Comparison of ENCODE assay signal across 20 cellular contexts in genomic region chr10:97770265-97770664, GRCh38. TPM values are rescaled to one million over a fixed set of nuclear protein-coding genes. Genes with fewer than 3 reads are reported as not detected.
DNase-seq lines count a peak whose midpoint lies in the region; ATAC-seq, FAIRE-seq and TF ChIP-seq lines count a peak whose summit lies in the region.
"Had no signal": no experiment of that assay in that cellular context is flagged by ENCODE, and none has a peak within 500 bp of the region (broad histone marks: within the 10 kb centered on the region; RNA-seq: fewer than 3 reads in every experiment).

No MANE protein-coding gene starts in this region.

- peaks cover 3% of the 10 kb centered on the region; the same call in 2 of the 3 replicates for H3K9me3 Mint-ChIP-seq in GM23338

- ATAC-seq in GM23338 (no peak), pancreas (no peak), GM21390 (IDR thresholded peaks at IDR 0.05; ENCODE audit: unreplicated experiment) (no peak), HG02852 (IDR thresholded peaks at IDR 0.05; ENCODE audit: unreplicated experiment) (no peak)
- ATAC-seq: activated CD8-positive, alpha-beta memory T cell treated with anti-CD3 and anti-CD28 coated beads, Interleukin-2, amount 10 ng/mL, durations not matched to agents 7 days and 5 days had no signal

- no peak overlapping the region for H3K27ac Mint-ChIP-seq in GM23338
- H3K27ac Mint-ChIP-seq: activated CD8-positive, alpha-beta memory T cell treated with anti-CD3 and anti-CD28 coated beads, Interleukin-2, amount 10 ng/mL, durations not matched to agents 7 days and 5 days had no signal

- H3K27ac ChIP-seq in GM23338 (ENCODE audit: low read depth) = no peak overlapping the region
- H3K27ac ChIP-seq in duodenal mucosa (ENCODE audit: low read depth, low read length) = no peak overlapping the region
- peak overlapping the region in 3 of 4 donors; percentile 28 to 75 (median 42) for H3K27ac ChIP-seq in pancreas
- H3K27ac ChIP-seq: epithelial cell of prostate, neutrophil, vagina had no signal

- H3K9ac ChIP-seq in duodenal mucosa (ENCODE audit: low read depth in 1 of 2, low read length in 2 of 2) = no peak overlapping the region

- FAIRE-seq in pancreas (lab: Jason Lieb, UNC) = no peak

- peaks cover 10% of the 10 kb centered on the region; the same call in 1 of the 2 replicates for H3K4me1 ChIP-seq in GM23338 (ENCODE audit: insufficient read depth)
- H3K4me1 ChIP-seq in duodenal mucosa (ENCODE audit: control insufficient read depth in 1 of 2, insufficient read depth in 2 of 2, low read length in 2 of 2) = peaks cover 19 to 35% of the 10 kb centered on the region in 2 donors
- peaks cover 7 to 24% (median 13%) of the 10 kb centered on the region in 3 donors for H3K4me1 ChIP-seq in pancreas
- H3K4me1 ChIP-seq: HAP-1 had no signal

- H3K36me3 Mint-ChIP-seq in GM23338 (ENCODE audit: low read depth) = no peaks in the 10 kb centered on the region; the same call in 2 of the 3 replicates

- H3K4me3 ChIP-seq in GM23338 = peak overlapping the region; percentile 70; the same call in 1 of the 2 replicates
- peak overlapping the region; percentile 62 to 79 for H3K4me3 ChIP-seq in duodenal mucosa (ENCODE audit: low read depth in 1 of 2, low read length in 2 of 2)
- peak overlapping the region; percentile 34 to 55 (median 54) for H3K4me3 ChIP-seq in pancreas
- H3K4me3 ChIP-seq: HAP-1, vagina had no signal

- H3K4me3 Mint-ChIP-seq in GM23338 = peak overlapping the region; percentile 82
- H3K4me3 Mint-ChIP-seq: activated CD8-positive, alpha-beta memory T cell treated with anti-CD3 and anti-CD28 coated beads, Interleukin-2, amount 10 ng/mL, durations not matched to agents 7 days and 5 days had no signal

- H3K27me3 ChIP-seq in GM23338 (ENCODE audit: insufficient read depth) = peaks cover 49% of the 10 kb centered on the region
- peaks cover 9 to 16% of the 10 kb centered on the region in 2 donors for H3K27me3 ChIP-seq in duodenal mucosa (ENCODE audit: control insufficient read depth in 1 of 2, insufficient read depth in 2 of 2, low read length in 2 of 2)
- H3K27me3 ChIP-seq in pancreas = no peaks in the 10 kb centered on the region

- DNase-seq in GM23338 (ENCODE audit: low spot score) (no peak), MV-4-11 (lab: John Stamatoyannopoulos, UW) (peak; percentile 88), pancreas (peak in 1 of 6 donors; percentile 29)
- no peak for DNase-seq in activated CD4-positive, CD25-positive, alpha-beta regulatory T cell treated with anti-CD3 and anti-CD28 coated beads, Interleukin-2, amount 50 U/mL, for 72 hours
- DNase-seq: activated CD4-positive, CD25-positive, alpha-beta regulatory T cell; activated CD8-positive, alpha-beta memory T cell treated with anti-CD3 and anti-CD28 coated beads, Interleukin-2, amount 10 ng/mL, durations not matched to agents 7 days and 5 days; AML-193; foreskin melanocyte; NCI-H2081; NCI-H510A; SHP77 treated with DMSO at 0.1 percent for 48 hours; stimulated activated CD4-positive, alpha-beta T cell treated with anti-CD3 and anti-CD28 coated beads, Interleukin-2, amount 100 ng/mL, for 24 hours had no signal

- H3K36me3 ChIP-seq in GM23338 (ENCODE audit: insufficient read depth) = no peaks in the 10 kb centered on the region
- H3K36me3 ChIP-seq in duodenal mucosa (ENCODE audit: control insufficient read depth in 1 of 2, insufficient read depth in 2 of 2, low read length in 2 of 2) = no peaks in the 10 kb centered on the region
- H3K36me3 ChIP-seq in pancreas = no peaks in the 10 kb centered on the region
- H3K36me3 ChIP-seq: HAP-1, neutrophil, vagina had no signal

- H3F3A ChIP-seq in GM23338 (replicated peaks; ENCODE audit: low read depth) = no peaks in the 10 kb centered on the region

- H3K27me3 Mint-ChIP-seq in GM23338 (ENCODE audit: insufficient read depth, low read depth, poor library complexity) = peaks cover 50% of the 10 kb centered on the region

- no peaks in the 10 kb centered on the region; the same call in 1 of the 2 replicates for H4K20me1 ChIP-seq in GM23338 (replicated peaks; ENCODE audit: insufficient read depth)

- no peaks in the 10 kb centered on the region for H3K9me2 ChIP-seq in GM23338 (ENCODE audit: insufficient read depth)

- peak overlapping the region; percentile 91 for H3K4me2 ChIP-seq in GM23338

- H2AFZ ChIP-seq in GM23338 = no peak overlapping the region

- intact Hi-C loops in pancreas (cut with DNase I) = no loop called here

- peaks cover 16% of the 10 kb centered on the region for H3K4me1 Mint-ChIP-seq in GM23338

- WGBS in pancreas, 2 donors = 55 to 62% methylated on average over 4 of the region's 4 CpGs

- TF ChIP-seq CTCF in GM23338 (conservative IDR thresholded peaks at IDR 0.05; ENCODE audit: low read depth in 2 of 2) = no peak
- no peak for TF ChIP-seq CTCF in pancreas (IDR thresholded peaks at IDR 0.05)

- H3K9me3 ChIP-seq in duodenal mucosa (ENCODE audit: control insufficient read depth in 1 of 2, low read length in 2 of 2) (no peaks in the 10 kb centered on the region), pancreas (no peaks in the 10 kb centered on the region)
- H3K9me3 ChIP-seq: HAP-1, neutrophil, vagina had no signal

- no peaks in the 10 kb centered on the region for H3K79me2 ChIP-seq in GM23338 (replicated peaks; ENCODE audit: insufficient read depth)

TF ChIP-seq in GM23338, 12 proteins besides CTCF, POLR2A, EP300 and RAD21 (continues in another document):
- no peak for TF ChIP-seq REST (IDR thresholded peaks at IDR 0.05; ENCODE audit: unreplicated experiment)
- TF ChIP-seq CREB1 (CRISPR knock-in tag; IDR thresholded peaks at IDR 0.05; ENCODE audit: low read depth) = no peak

RNA-seq across cellular contexts. Expression of gene SFRP5, which starts 1.5 kb away (rescaled TPM):
- total RNA-seq in GM23338 (2014; rRNA removed; shearing (Covaris generic)) = 3.5 and 5.1 TPM in 2 replicates
- polyA plus RNA-seq in GM23338 (2016; fragmentation: Nextera tagmentation; extraction: Ambion mirVana) (2.4 and 3.4 TPM in 2 replicates), pancreas (100 to 1,000 TPM; 148 to 180 TPM)
- total RNA-seq in pancreas = 100 to 1,000 TPM in 1 of 6 donors, 10 to 100 TPM in 5; 59.8 to 159 (median 67.7) TPM
- total RNA-seq: activated CD8-positive, alpha-beta memory T cell treated with anti-CD3 and anti-CD28 coated beads, Interleukin-2, amount 10 ng/mL, durations not matched to agents 7 days and 5 days; T-helper 2 cell treated with Interferon-gamma antibody and Interleukin-4, amounts not matched to agents 100 ng/mL and 5 ng/mL, for 36 hours had no signal

RNA-seq across cellular contexts. Expression of gene ZFYVE27, which starts 33.3 kb away (rescaled TPM):
- total RNA-seq in GM23338 (2014; rRNA removed; shearing (Covaris generic)) = 20.7 and 25.8 TPM in 2 replicates
- polyA plus RNA-seq in GM23338 (2016; fragmentation: Nextera tagmentation; extraction: Ambion mirVana) = 13.3 and 15.0 TPM in 2 replicates
- total RNA-seq in pancreas = 10 to 100 TPM; 11.9 to 23.6 (median 14.3) TPM
- polyA plus RNA-seq in pancreas = 10 to 100 TPM; 22.3 to 34.9 TPM

RNA-seq across cellular contexts. Expression of gene MARVELD1, which starts 56.7 kb away (rescaled TPM):
- 19.3 and 23.7 TPM in 2 replicates for total RNA-seq in GM23338 (2014; rRNA removed; shearing (Covaris generic))
- 7.3 and 8.7 TPM in 2 replicates for polyA plus RNA-seq in GM23338 (2016; fragmentation: Nextera tagmentation; extraction: Ambion mirVana)
- total RNA-seq in pancreas = 10 to 100 TPM in 1 of 6 donors, 1 to 10 TPM in 5; 1.8 to 11.8 (median 3.6) TPM
- 1 to 10 TPM; 3.8 to 7.1 TPM for polyA plus RNA-seq in pancreas

Comparison
In these comparisons a context has a peak if more than half of its experiments do, and no peak if none do; other contexts are left out.
1. H3K27ac ChIP-seq: peak in pancreas (3 of 4); none in GM23338 (single experiment) and duodenal mucosa (single experiment).
2. Peak in every context shown above with its lines, with median percentiles within 50 percentile points of each other: H3K4me3 ChIP-seq.